ENCODE assay signal across 8 cellular contexts in genomic region chr2:226791056-226791486, GRCh38. TPM values are rescaled to one million over a fixed set of nuclear protein-coding genes. Genes with fewer than 3 reads are reported as not detected.
DNase-seq lines count a peak whose midpoint lies in the region; ATAC-seq and TF ChIP-seq lines count a peak whose summit lies in the region.

No MANE protein-coding gene starts in this region.

- H3K9ac ChIP-seq in OCI-LY3 (ENCODE audit: low read length): peak overlapping the region; percentile 79

- peak overlapping the region; percentile 94 for H3K4me2 ChIP-seq in OCI-LY3 (ENCODE audit: low read length)

- peak overlapping the region; percentile 98 for H3K27ac Mint-ChIP-seq in stimulated activated naive CD8-positive, alpha-beta T cell treated with anti-CD3 and anti-CD28 coated beads, Interleukin-15, Interleukin-2, amounts not matched to agents 100 ng/mL and 50 ng/mL, for 24 hours

- H3K4me1 ChIP-seq in OCI-LY3 (ENCODE audit: low read length): peaks cover 14% of the 10 kb centered on the region

- H3K36me3 ChIP-seq in OCI-LY3 (replicated peaks; ENCODE audit: low read depth, low read length): no peaks in the 10 kb centered on the region

- H3K4me1 Mint-ChIP-seq in stimulated activated naive CD8-positive, alpha-beta T cell treated with anti-CD3 and anti-CD28 coated beads, Interleukin-15, Interleukin-2, amounts not matched to agents 100 ng/mL and 50 ng/mL, for 24 hours (ENCODE audit: low read depth): peaks cover 78% of the 10 kb centered on the region

- ATAC-seq in GM19324 (IDR thresholded peaks at IDR 0.05; ENCODE audit: low FRiP score, unreplicated experiment): peak; percentile 70
- peak; percentile 55 for ATAC-seq in HG03196 (IDR thresholded peaks at IDR 0.05; ENCODE audit: unreplicated experiment)
- ATAC-seq in left colon: peak; percentile 48

- H3K27ac ChIP-seq in OCI-LY3 (ENCODE audit: low read length): peak overlapping the region; percentile 51

- H3K4me3 Mint-ChIP-seq in stimulated activated naive CD8-positive, alpha-beta T cell treated with anti-CD3 and anti-CD28 coated beads, Interleukin-15, Interleukin-2, amounts not matched to agents 100 ng/mL and 50 ng/mL, for 24 hours: peak overlapping the region; percentile 88

- DNase-seq in DMS114 treated with DMSO at 0.1 percent for 48 hours (lab: John Stamatoyannopoulos, UW; ENCODE audit: unreplicated experiment) (peak; percentile 50), cerebellum (ENCODE audit: low spot score) (peak; percentile 72), left colon (peak in 1 of 2 donors; percentile 58), glomerular visceral epithelial cell (ENCODE audit: extremely low spot score) (no peak)

- no peaks in the 10 kb centered on the region for H3K9me3 Mint-ChIP-seq in stimulated activated naive CD8-positive, alpha-beta T cell treated with anti-CD3 and anti-CD28 coated beads, Interleukin-15, Interleukin-2, amounts not matched to agents 100 ng/mL and 50 ng/mL, for 24 hours

- H4K20me1 ChIP-seq in OCI-LY3 (ENCODE audit: insufficient read depth, low read length): no peaks in the 10 kb centered on the region

- no peaks in the 10 kb centered on the region for H3K9me3 ChIP-seq in OCI-LY3 (ENCODE audit: insufficient read depth, low read length)

- H3K27me3 Mint-ChIP-seq in stimulated activated naive CD8-positive, alpha-beta T cell treated with anti-CD3 and anti-CD28 coated beads, Interleukin-15, Interleukin-2, amounts not matched to agents 100 ng/mL and 50 ng/mL, for 24 hours: no peaks in the 10 kb centered on the region

- peak overlapping the region; percentile 83 for H3K4me3 ChIP-seq in OCI-LY3 (ENCODE audit: low read length)

- peak overlapping the region; percentile 97 for H2AFZ ChIP-seq in OCI-LY3 (ENCODE audit: low read depth, low read length)

- TF ChIP-seq CTCF in OCI-LY3 (IDR thresholded peaks at IDR 0.05; ENCODE audit: low read depth, low read length): no peak

- intact Hi-C loops in left colon (cut with DNase I, micrococcal nuclease): loop anchor here in 1 of 2 donors (10.0 kb wide), 1 partner anchor 576 kb away; no protein-coding TSS in a partner anchor

- H3K36me3 Mint-ChIP-seq in stimulated activated naive CD8-positive, alpha-beta T cell treated with anti-CD3 and anti-CD28 coated beads, Interleukin-15, Interleukin-2, amounts not matched to agents 100 ng/mL and 50 ng/mL, for 24 hours (ENCODE audit: low read depth): peaks cover 6% of the 10 kb centered on the region

- H3K27me3 ChIP-seq in OCI-LY3 (ENCODE audit: low read depth, low read length): no peaks in the 10 kb centered on the region

- H3K79me2 ChIP-seq in OCI-LY3 (ENCODE audit: low read length): no peaks in the 10 kb centered on the region

RNA-seq across cellular contexts. Expression of gene IRS1, which starts 8.5 kb away (rescaled TPM):
- total RNA-seq in cerebellum: 12.2 TPM
- total RNA-seq in left colon: 10 to 100 TPM; 11.2 to 14.8 TPM

RNA-seq across cellular contexts. Expression of gene RHBDD1, which starts 44.8 kb away (rescaled TPM):
- 70.5 TPM for total RNA-seq in cerebellum
- 10 to 100 TPM; 26.1 to 27.4 TPM for total RNA-seq in left colon
